1 cellular context compared by ENCODE assay signal in the genomic region with DNA sequence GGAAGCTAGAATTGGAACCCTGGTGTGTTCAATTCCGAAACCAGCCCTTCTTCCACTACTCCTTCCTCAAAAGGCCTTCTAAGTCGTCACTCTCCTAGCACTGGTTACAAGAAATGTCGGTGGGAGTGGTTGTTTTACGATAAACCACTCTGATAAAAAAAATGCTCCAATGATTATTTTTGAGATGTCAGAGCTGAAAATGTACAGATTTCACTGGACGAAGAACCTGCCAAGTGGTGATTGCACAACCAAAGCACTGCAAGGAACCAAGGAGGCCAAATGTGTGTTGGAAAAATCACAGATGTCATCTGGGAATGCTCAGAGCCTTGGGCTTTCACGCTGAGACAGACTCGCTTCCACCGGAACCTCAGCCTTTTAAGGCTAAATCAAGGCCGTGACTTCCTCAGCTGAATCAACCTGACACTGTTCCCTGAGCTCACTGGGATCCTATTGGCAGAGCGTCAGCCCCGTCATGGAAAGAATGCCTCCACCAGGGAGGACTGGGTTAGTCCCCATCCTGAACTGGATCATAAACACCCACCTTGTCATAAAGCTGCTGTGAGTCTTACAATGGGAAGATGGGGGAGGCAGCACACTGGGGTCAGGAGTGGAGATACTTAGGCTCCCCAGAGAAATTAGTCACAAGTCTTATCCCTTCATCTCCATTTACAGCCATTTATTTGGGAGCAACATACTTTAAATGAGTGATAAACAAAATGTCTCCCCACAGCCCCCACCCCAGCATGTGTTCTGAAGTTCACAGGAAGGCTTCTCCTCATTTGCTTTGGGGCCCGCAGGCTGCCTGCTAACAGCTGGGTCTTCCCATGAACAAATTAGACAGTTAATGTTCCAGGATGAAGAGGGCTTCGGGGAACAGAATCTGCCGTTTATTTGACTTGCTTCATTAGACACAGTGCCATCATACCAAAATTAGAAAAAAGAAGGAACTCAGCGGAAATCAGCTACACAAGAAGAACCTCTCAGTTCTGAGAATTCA.
TF ChIP-seq lines count a peak whose summit lies in the region.

No MANE protein-coding gene starts in this region.

TF ChIP-seq in IMR-90, 13 proteins besides CTCF, POLR2A, EP300 and RAD21 (continued from another document):
- peak; percentile 76 for TF ChIP-seq NFE2L2 (IDR thresholded peaks at IDR 0.05; ENCODE audit: low read depth, low read length)
- TF ChIP-seq MXI1 (IDR thresholded peaks at IDR 0.05; ENCODE audit: borderline replicate concordance, low read depth, low read length): no peak
- TF ChIP-seq, protein P1, sequence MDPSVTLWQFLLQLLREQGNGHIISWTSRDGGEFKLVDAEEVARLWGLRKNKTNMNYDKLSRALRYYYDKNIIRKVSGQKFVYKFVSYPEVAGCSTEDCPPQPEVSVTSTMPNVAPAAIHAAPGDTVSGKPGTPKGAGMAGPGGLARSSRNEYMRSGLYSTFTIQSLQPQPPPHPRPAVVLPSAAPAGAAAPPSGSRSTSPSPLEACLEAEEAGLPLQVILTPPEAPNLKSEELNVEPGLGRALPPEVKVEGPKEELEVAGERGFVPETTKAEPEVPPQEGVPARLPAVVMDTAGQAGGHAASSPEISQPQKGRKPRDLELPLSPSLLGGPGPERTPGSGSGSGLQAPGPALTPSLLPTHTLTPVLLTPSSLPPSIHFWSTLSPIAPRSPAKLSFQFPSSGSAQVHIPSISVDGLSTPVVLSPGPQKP (IDR thresholded peaks at IDR 0.05; ENCODE audit: borderline replicate concordance, low read depth, low read length): peak; percentile 98
- no peak for TF ChIP-seq RCOR1 (IDR thresholded peaks at IDR 0.05; ENCODE audit: insufficient replicate concordance, low read length)
- TF ChIP-seq CHD1 (IDR thresholded peaks at IDR 0.05; ENCODE audit: low read depth, low read length): no peak
- peak; percentile 62; the same call in 1 of the 2 replicates for TF ChIP-seq MAZ (IDR thresholded peaks at IDR 0.05; ENCODE audit: borderline replicate concordance, low read depth, low read length)
- peak; percentile 100 for TF ChIP-seq CEBPB (IDR thresholded peaks at IDR 0.05; ENCODE audit: low read depth, low read length)
- no peak for TF ChIP-seq MAFK (IDR thresholded peaks at IDR 0.05; ENCODE audit: low read depth, low read length)
